Comparison of ENCODE assay signal across 8 cellular contexts in genomic region chr4:83582289-83582756, GRCh38. TPM values are rescaled to one million over a fixed set of nuclear protein-coding genes. Genes with fewer than 3 reads are reported as not detected.
DNase-seq lines count a peak whose midpoint lies in the region; ATAC-seq and TF ChIP-seq lines count a peak whose summit lies in the region.

No MANE protein-coding gene starts in this region.

- no peaks in the 10 kb centered on the region for H3K36me3 ChIP-seq in WERI-Rb-1

- peak; percentile 78 for ATAC-seq in GM18909 (IDR thresholded peaks at IDR 0.05; ENCODE audit: poor library complexity, unreplicated experiment)
- peak; percentile 48 for ATAC-seq in HG03521 (IDR thresholded peaks at IDR 0.05; ENCODE audit: unreplicated experiment)
- ATAC-seq in left lobe of liver, result peak; percentile 91

- H3K27me3 ChIP-seq in WERI-Rb-1 (ENCODE audit: insufficient read depth, low read depth, severe bottlenecking), result no peaks in the 10 kb centered on the region

- H3K27ac ChIP-seq in WERI-Rb-1, result no peak overlapping the region

- DNase-seq in AG08396 (ENCODE audit: low spot score) (peak; percentile 20), WERI-Rb-1 (peak; percentile 16), left lobe of liver (ENCODE audit: low spot score) (peak; percentile 88), DMS114 treated with DMSO at 0.1 percent for 48 hours (lab: John Stamatoyannopoulos, UW; ENCODE audit: unreplicated experiment) (no peak), NOMO-1 treated with DMSO at 0.1 percent for 48 hours (lab: John Stamatoyannopoulos, UW; ENCODE audit: unreplicated experiment) (no peak)
- DNase-seq in activated effector memory CD4-positive, alpha-beta T cell treated with anti-CD3 and anti-CD28 coated beads, Interleukin-2, amount 50 U/mL, for 16 hours, result no peak

- H3K4me3 ChIP-seq in WERI-Rb-1 (ENCODE audit: low read depth, low read length), result no peak overlapping the region

- no peaks in the 10 kb centered on the region for H3K9me3 ChIP-seq in WERI-Rb-1 (ENCODE audit: severe bottlenecking)

- peak; percentile 39 for TF ChIP-seq CTCF in WERI-Rb-1 (IDR thresholded peaks at IDR 0.05; ENCODE audit: low read depth, low read length)

RNA-seq across cellular contexts. Expression of gene GPAT3, which starts 46.4 kb away (rescaled TPM):
- 9.0 TPM for total RNA-seq in left lobe of liver

Comparison
In these comparisons a context has a peak if more than half of its experiments do, and no peak if none do; other contexts are left out.
1. DNase-seq: peak in AG08396 (single experiment), WERI-Rb-1 (single experiment) and left lobe of liver (single experiment); none in DMS114 treated with DMSO at 0.1 percent for 48 hours (single experiment), NOMO-1 treated with DMSO at 0.1 percent for 48 hours (single experiment) and activated effector memory CD4-positive, alpha-beta T cell treated with anti-CD3 and anti-CD28 coated beads, Interleukin-2, amount 50 U/mL, for 16 hours (single experiment).
2. Peak in every context shown above with its lines, with median percentiles within 50 percentile points of each other: ATAC-seq.